In the genomic region with DNA sequence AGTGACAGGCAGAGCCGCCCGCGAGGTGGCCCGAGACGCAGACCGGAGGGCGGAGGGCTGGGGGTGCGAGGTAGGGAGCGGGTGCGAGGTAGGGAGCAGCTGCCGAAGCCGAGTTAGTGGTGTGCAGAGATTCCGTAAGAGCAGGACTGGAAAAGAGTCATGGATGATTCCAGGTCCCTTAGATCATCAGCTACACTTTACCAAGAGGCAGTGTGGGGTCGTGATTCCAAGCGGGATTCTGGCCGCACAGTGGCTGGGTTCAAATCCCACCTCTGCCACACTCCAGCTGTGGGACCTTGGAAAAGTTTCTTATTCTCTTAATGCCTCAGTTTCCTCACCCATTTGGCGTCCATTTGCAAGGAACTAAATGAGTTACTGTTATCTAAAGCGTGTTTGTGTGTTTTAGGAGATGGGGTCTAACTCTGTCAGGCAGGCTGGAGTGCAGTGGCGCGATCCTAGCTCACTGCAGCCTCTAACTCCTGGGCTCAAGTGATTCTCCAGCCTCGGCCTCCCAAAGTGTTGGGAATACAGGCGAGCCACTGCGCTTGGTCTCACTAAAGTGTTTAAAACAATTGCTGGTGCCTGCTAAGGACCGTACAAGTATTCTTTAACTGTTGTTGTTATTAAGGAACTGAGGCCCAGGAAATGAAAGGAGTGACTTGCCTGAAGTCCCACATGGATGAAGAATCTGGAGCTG, we compare ENCODE assay signal across 8 cellular contexts. TPM values are rescaled to one million over a fixed set of nuclear protein-coding genes. Genes with fewer than 3 reads are reported as not detected.
DNase-seq lines count a peak whose midpoint lies in the region; ATAC-seq and TF ChIP-seq lines count a peak whose summit lies in the region.

No MANE protein-coding gene starts in this region.

- H3K4me3 ChIP-seq in GM06990 (replicated peaks; ENCODE audit: low read depth, low read length) (peak overlapping the region; percentile 73), fibroblast of villous mesenchyme (ENCODE audit: low read depth, low read length) (peak overlapping the region; percentile 94)

- no peaks in the 10 kb centered on the region for H3K27me3 ChIP-seq in GM06990 (replicated peaks; ENCODE audit: control insufficient read depth, insufficient read depth, low read length)

- no peaks in the 10 kb centered on the region; the same call in 1 of the 2 replicates for H3K36me3 ChIP-seq in GM06990 (ENCODE audit: control insufficient read depth, insufficient read depth, low read length)

- no peak for DNase-seq in GM06990 (ENCODE audit: extremely low read depth, insufficient read length)
- no peak for DNase-seq in fibroblast of villous mesenchyme (ENCODE audit: low read depth)
- DNase-seq in renal cortical epithelial cell (ENCODE audit: low read depth), result peak; percentile 34
- no peak for DNase-seq in activated effector memory CD4-positive, alpha-beta T cell treated with anti-CD3 and anti-CD28 coated beads, Interleukin-2, amount 50 U/mL, for 16 hours
- no peak for DNase-seq in retina

- ATAC-seq in SK-N-SH treated with all-trans-retinoic acid at 6 μM for 48 hours, result peak; percentile 41
- no peak for ATAC-seq in HG03565 (IDR thresholded peaks at IDR 0.05; ENCODE audit: unreplicated experiment)
- ATAC-seq in GM21360 (IDR thresholded peaks at IDR 0.05; ENCODE audit: unreplicated experiment), result no peak

- no peak for TF ChIP-seq CTCF in GM06990 (IDR thresholded peaks at IDR 0.05; ENCODE audit: insufficient read depth, low read length, poor library complexity, severe bottlenecking)
- TF ChIP-seq CTCF in fibroblast of villous mesenchyme (IDR thresholded peaks at IDR 0.05; ENCODE audit: insufficient read depth, low read depth, low read length), result no peak

TF ChIP-seq in SK-N-SH treated with all-trans-retinoic acid at 6 μM for 48 hours, 23 proteins besides CTCF, POLR2A, EP300 and RAD21:
- no peak for TF ChIP-seq ISL1 (CRISPR knock-in tag; IDR thresholded peaks at IDR 0.05)
- no peak for TF ChIP-seq CSDC2 (CRISPR knock-in tag; IDR thresholded peaks at IDR 0.05)
- TF ChIP-seq ZNF70 (CRISPR knock-in tag; IDR thresholded peaks at IDR 0.05), result no peak
- TF ChIP-seq PPARA (CRISPR knock-in tag; IDR thresholded peaks at IDR 0.05; ENCODE audit: borderline replicate concordance), result no peak
- TF ChIP-seq, protein P1, sequence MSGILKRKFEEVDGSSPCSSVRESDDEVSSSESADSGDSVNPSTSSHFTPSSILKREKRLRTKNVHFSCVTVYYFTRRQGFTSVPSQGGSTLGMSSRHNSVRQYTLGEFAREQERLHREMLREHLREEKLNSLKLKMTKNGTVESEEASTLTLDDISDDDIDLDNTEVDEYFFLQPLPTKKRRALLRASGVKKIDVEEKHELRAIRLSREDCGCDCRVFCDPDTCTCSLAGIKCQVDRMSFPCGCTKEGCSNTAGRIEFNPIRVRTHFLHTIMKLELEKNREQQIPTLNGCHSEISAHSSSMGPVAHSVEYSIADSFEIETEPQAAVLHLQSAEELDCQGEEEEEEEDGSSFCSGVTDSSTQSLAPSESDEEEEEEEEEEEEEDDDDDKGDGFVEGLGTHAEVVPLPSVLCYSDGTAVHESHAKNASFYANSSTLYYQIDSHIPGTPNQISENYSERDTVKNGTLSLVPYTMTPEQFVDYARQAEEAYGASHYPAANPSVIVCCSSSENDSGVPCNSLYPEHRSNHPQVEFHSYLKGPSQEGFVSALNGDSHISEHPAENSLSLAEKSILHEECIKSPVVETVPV (CRISPR knock-in tag; IDR thresholded peaks at IDR 0.05), result no peak
- no peak for TF ChIP-seq SNAI2 (CRISPR knock-in tag; IDR thresholded peaks at IDR 0.05)
- no peak for TF ChIP-seq TCF4 (CRISPR knock-in tag; IDR thresholded peaks at IDR 0.05; ENCODE audit: borderline replicate concordance)
- TF ChIP-seq, protein P2, sequence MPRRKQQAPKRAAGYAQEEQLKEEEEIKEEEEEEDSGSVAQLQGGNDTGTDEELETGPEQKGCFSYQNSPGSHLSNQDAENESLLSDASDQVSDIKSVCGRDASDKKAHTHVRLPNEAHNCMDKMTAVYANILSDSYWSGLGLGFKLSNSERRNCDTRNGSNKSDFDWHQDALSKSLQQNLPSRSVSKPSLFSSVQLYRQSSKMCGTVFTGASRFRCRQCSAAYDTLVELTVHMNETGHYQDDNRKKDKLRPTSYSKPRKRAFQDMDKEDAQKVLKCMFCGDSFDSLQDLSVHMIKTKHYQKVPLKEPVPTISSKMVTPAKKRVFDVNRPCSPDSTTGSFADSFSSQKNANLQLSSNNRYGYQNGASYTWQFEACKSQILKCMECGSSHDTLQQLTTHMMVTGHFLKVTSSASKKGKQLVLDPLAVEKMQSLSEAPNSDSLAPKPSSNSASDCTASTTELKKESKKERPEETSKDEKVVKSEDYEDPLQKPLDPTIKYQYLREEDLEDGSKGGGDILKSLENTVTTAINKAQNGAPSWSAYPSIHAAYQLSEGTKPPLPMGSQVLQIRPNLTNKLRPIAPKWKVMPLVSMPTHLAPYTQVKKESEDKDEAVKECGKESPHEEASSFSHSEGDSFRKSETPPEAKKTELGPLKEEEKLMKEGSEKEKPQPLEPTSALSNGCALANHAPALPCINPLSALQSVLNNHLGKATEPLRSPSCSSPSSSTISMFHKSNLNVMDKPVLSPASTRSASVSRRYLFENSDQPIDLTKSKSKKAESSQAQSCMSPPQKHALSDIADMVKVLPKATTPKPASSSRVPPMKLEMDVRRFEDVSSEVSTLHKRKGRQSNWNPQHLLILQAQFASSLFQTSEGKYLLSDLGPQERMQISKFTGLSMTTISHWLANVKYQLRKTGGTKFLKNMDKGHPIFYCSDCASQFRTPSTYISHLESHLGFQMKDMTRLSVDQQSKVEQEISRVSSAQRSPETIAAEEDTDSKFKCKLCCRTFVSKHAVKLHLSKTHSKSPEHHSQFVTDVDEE (CRISPR knock-in tag; IDR thresholded peaks at IDR 0.05), result no peak
- no peak for TF ChIP-seq BACH2 (CRISPR knock-in tag; IDR thresholded peaks at IDR 0.05; ENCODE audit: borderline replicate concordance)
- TF ChIP-seq ZNF8 (CRISPR knock-in tag; IDR thresholded peaks at IDR 0.05), result no peak
- TF ChIP-seq ZFP30 (CRISPR knock-in tag; IDR thresholded peaks at IDR 0.05), result no peak
- no peak for TF ChIP-seq ZC3H10 (CRISPR knock-in tag; IDR thresholded peaks at IDR 0.05)
- no peak for TF ChIP-seq TOX (CRISPR knock-in tag; IDR thresholded peaks at IDR 0.05; ENCODE audit: borderline replicate concordance)
- TF ChIP-seq RARB (CRISPR knock-in tag; IDR thresholded peaks at IDR 0.05), result no peak

RNA-seq across cellular contexts. Expression of a gene that starts 1.1 kb away (rescaled TPM):
- total RNA-seq in fibroblast of villous mesenchyme (71.8 and 91.1 TPM in 2 replicates), renal cortical epithelial cell (208 and 306 TPM in 2 replicates)

RNA-seq across cellular contexts. Expression of a gene that starts 24.9 kb away (rescaled TPM):
- total RNA-seq in fibroblast of villous mesenchyme (12.9 and 20.3 TPM in 2 replicates), renal cortical epithelial cell (15.6 and 19.4 TPM in 2 replicates)

RNA-seq across cellular contexts. Expression of a gene that starts 57.0 kb away (rescaled TPM):
- total RNA-seq in fibroblast of villous mesenchyme (25.5 and 26.7 TPM in 2 replicates), renal cortical epithelial cell (13.5 and 67.9 TPM in 2 replicates)
